In the genomic region with DNA sequence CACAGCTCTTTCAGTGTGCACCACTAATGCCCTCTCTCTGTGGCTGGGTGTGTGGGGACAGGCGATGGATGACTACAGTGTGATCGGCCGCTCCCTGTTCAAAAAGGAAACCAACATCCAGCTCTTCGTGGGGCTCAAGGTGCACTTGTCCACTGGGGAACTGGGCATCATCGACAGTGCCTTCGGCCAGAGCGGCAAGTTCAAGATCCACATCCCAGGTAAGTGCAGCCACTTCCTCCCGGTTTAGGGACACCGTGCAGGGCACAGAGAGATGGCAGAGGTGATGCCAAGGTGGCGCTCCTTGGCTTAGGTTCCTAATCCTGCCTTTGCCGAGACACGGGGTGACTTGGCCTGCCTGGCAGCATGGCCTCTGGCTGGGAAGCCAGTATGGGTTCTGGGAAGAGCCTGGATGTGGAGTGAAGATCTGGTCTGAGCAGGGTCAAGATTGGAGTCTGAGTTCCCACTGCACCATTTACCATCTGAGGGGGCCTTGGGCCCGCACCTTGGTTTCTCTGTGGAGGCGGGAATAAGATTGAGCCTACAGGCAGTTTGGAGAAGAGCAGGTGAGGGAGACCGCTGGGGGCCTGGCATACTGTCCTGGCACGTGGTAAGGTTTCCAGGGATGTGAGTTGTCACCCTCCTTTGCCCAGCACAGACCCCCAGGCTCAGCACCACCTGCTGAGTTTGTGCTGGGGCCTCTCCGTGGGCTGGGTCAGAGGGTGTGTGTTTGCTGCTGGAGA, we compare ENCODE assay signal across 27 cellular contexts.
"Had no signal": no experiment of that assay in that cellular context is flagged by ENCODE, and none has a peak within 500 bp of the region (broad histone marks: within the 10 kb centered on the region; RNA-seq: fewer than 3 reads in every experiment).

No MANE protein-coding gene starts in this region.

- H3K27me3 Mint-ChIP-seq: naive B cell; natural killer cell treated with Interleukin-12 subunit alpha and Interleukin-12 subunit beta and Interleukin-15 and Interleukin-18, amount 100 ng/mL, for 72 hours had no signal

- H3K36me3 Mint-ChIP-seq: natural killer cell treated with Interleukin-12 subunit alpha and Interleukin-12 subunit beta and Interleukin-15 and Interleukin-18, amount 100 ng/mL, for 72 hours; stimulated activated effector memory CD8-positive, alpha-beta T cell treated with anti-CD3 and anti-CD28 coated beads, Interleukin-12 subunit alpha, Interleukin-12 subunit beta, amount 100 ng/mL, for 72 hours had no signal

- H3K9me3 ChIP-seq: left lung, neutrophil, ovary, prostate gland, stomach, testis, thyroid gland, transverse colon, upper lobe of right lung had no signal

- H3K27ac ChIP-seq: left lung, neutrophil, ovary, prostate gland, skin epidermis, stomach, testis, thyroid gland, transverse colon, upper lobe of right lung had no signal

- H3K36me3 ChIP-seq: neutrophil, ovary, prostate gland, transverse colon, upper lobe of right lung had no signal

- ATAC-seq: left colon; left lung; right cardiac atrium; sciatic nerve; stimulated activated effector memory CD8-positive, alpha-beta T cell treated with anti-CD3 and anti-CD28 coated beads, Interleukin-12 subunit alpha, Interleukin-12 subunit beta, amount 100 ng/mL, for 72 hours; upper lobe of right lung had no signal

- H3K27ac Mint-ChIP-seq: mesothelial cell of epicardium; natural killer cell treated with Interleukin-12 subunit alpha and Interleukin-12 subunit beta and Interleukin-15 and Interleukin-18, amount 100 ng/mL, for 72 hours; stimulated activated effector memory CD8-positive, alpha-beta T cell treated with anti-CD3 and anti-CD28 coated beads, Interleukin-12 subunit alpha, Interleukin-12 subunit beta, amount 100 ng/mL, for 72 hours had no signal

- H3K4me1 Mint-ChIP-seq: stimulated activated effector memory CD8-positive, alpha-beta T cell treated with anti-CD3 and anti-CD28 coated beads, Interleukin-12 subunit alpha, Interleukin-12 subunit beta, amount 100 ng/mL, for 72 hours had no signal

- DNase-seq: head of caudate nucleus; hippocampal formation; left colon; mesendoderm; naive B cell; occipital lobe; ovary; retina; right cardiac atrium; stimulated activated CD4-positive, alpha-beta T cell treated with anti-CD3 and anti-CD28 coated beads, Interleukin-12 subunit alpha, Interleukin-12 subunit beta, amount 100 ng/mL, for 4 hours; stimulated activated CD4-positive, alpha-beta T cell treated with anti-CD3 and anti-CD28 coated beads, Interleukin-15, amount 100 ng/mL, for 24 hours; stimulated activated CD4-positive, alpha-beta T cell treated with anti-CD3 and anti-CD28 coated beads, Interleukin-4, amount 100 ng/mL, for 24 hours; stimulated activated naive CD4-positive, alpha-beta T cell; stomach; testis; thyroid gland; transverse colon; upper lobe of right lung had no signal

- H3K4me3 ChIP-seq: left lung, lung, ovary, prostate gland, skin epidermis, stomach, testis, thyroid gland, transverse colon, upper lobe of right lung had no signal

- H3K9me3 Mint-ChIP-seq: mesothelial cell of epicardium; naive B cell; natural killer cell treated with Interleukin-12 subunit alpha and Interleukin-12 subunit beta and Interleukin-15 and Interleukin-18, amount 100 ng/mL, for 72 hours; stimulated activated effector memory CD8-positive, alpha-beta T cell treated with anti-CD3 and anti-CD28 coated beads, Interleukin-12 subunit alpha, Interleukin-12 subunit beta, amount 100 ng/mL, for 72 hours had no signal

- H3K27me3 ChIP-seq: left lung, neutrophil, ovary, stomach, testis, thyroid gland, transverse colon, upper lobe of right lung had no signal

- H3K4me3 Mint-ChIP-seq: mesothelial cell of epicardium; naive B cell; natural killer cell treated with Interleukin-12 subunit alpha and Interleukin-12 subunit beta and Interleukin-15 and Interleukin-18, amount 100 ng/mL, for 72 hours; stimulated activated effector memory CD8-positive, alpha-beta T cell treated with anti-CD3 and anti-CD28 coated beads, Interleukin-12 subunit alpha, Interleukin-12 subunit beta, amount 100 ng/mL, for 72 hours had no signal
